In genomic region chr12:131035268-131035681, GRCh38 we compare ENCODE assay signal across 1 cellular context.
TF ChIP-seq lines count a peak whose summit lies in the region.

No MANE protein-coding gene starts in this region.

TF ChIP-seq in HepG2, 621 proteins besides CTCF, POLR2A, EP300 and RAD21:
- TF ChIP-seq ZKSCAN5 (CRISPR knock-in tag; IDR thresholded peaks at IDR 0.05) (0 out of 2 replicates have a peak, but pooled peaks have one; percentile 4), THRA (CRISPR knock-in tag; IDR thresholded peaks at IDR 0.05; ENCODE audit: borderline replicate concordance) (no peak), ZNF788 (CRISPR knock-in tag; IDR thresholded peaks at IDR 0.05; ENCODE audit: borderline replicate concordance) (no peak), E2F5 (CRISPR knock-in tag; conservative IDR thresholded peaks at IDR 0.05) (no peak)
